In genomic region chr10:11264481-11265044, GRCh38 we compare ENCODE assay signal across 22 cellular contexts.
DNase-seq lines count a peak whose midpoint lies in the region; ATAC-seq lines count a peak whose summit lies in the region.
"Had no signal": no experiment of that assay in that cellular context is flagged by ENCODE, and none has a peak within 500 bp of the region (broad histone marks: within the 10 kb centered on the region; RNA-seq: fewer than 3 reads in every experiment).

No MANE protein-coding gene starts in this region.

- peaks cover 81% of the 10 kb centered on the region for H3K36me3 Mint-ChIP-seq in activated CD4-positive, alpha-beta T cell treated with anti-CD3 and anti-CD28 coated beads for 36 hours (ENCODE audit: low read depth)
- H3K36me3 Mint-ChIP-seq in activated T-helper 2 cell treated with anti-CD3 and anti-CD28 coated beads, Interferon-gamma antibody, Interleukin-2, Interleukin-4, amounts not matched to agents 10 μg/mL and 5 μg/mL and 100 μg/mL, durations not matched to agents 14 hours and 24 hours and 36 hours (ENCODE audit: low read depth), result peaks cover 92% of the 10 kb centered on the region
- peaks cover 25% of the 10 kb centered on the region for H3K36me3 Mint-ChIP-seq in memory B cell

- in situ Hi-C loops in G401 (cut with HindIII; ENCODE audit: low sequenced_read_pairs), result no loop called here

- no peak for DNase-seq in activated CD4-positive, alpha-beta T cell treated with anti-CD3 and anti-CD28 coated beads for 36 hours
- no peak for DNase-seq in activated CD4-positive, alpha-beta T cell treated with anti-CD3 and anti-CD28 coated beads for 1 hour
- DNase-seq in G401 (ENCODE audit: low spot score) (peak; percentile 84), memory B cell (ENCODE audit: low spot score in 2 of 2) (no peak)
- DNase-seq in activated T-helper 2 cell treated with anti-CD3 and anti-CD28 coated beads, Interferon-gamma antibody, Interleukin-2, Interleukin-4, amounts not matched to agents 10 μg/mL and 5 μg/mL and 100 μg/mL, durations not matched to agents 14 hours and 24 hours and 36 hours (ENCODE audit: low spot score), result no peak
- DNase-seq in activated CD8-positive, alpha-beta memory T cell treated with anti-CD3 and anti-CD28 coated beads, Interleukin-2, amount 50 U/mL, for 48 hours, result no peak
- DNase-seq: 8988T; activated CD4-positive, alpha-beta T cell treated with anti-CD3 and anti-CD28 coated beads for 4 hours; activated T-cell treated with anti-CD3 and anti-CD28 coated beads for 4 hours; amniotic stem cell; GF-D8; hippocampal formation; Karpas-422; kidney; mesenchymal stem cell; NCI-H1092; NCI-H2081 treated with DMSO at 0.1 percent for 48 hours; small intestine; stimulated activated CD8-positive, alpha-beta memory T cell treated with anti-CD3 and anti-CD28 coated beads, Interleukin-4, amount 100 ng/mL, for 48 hours had no signal

- POLR2A ChIA-PET in activated CD4-positive, alpha-beta T cell treated with anti-CD3 and anti-CD28 coated beads for 36 hours (lab: Charles Lee), result interaction anchor here (0.7 kb wide), 1 partner anchor 21 kb away, joined by 3 read pairs; no protein-coding TSS in a partner anchor

- no peaks in the 10 kb centered on the region for H3K27me3 Mint-ChIP-seq in activated CD4-positive, alpha-beta T cell treated with anti-CD3 and anti-CD28 coated beads for 36 hours
- no peaks in the 10 kb centered on the region for H3K27me3 Mint-ChIP-seq in activated T-helper 2 cell treated with anti-CD3 and anti-CD28 coated beads, Interferon-gamma antibody, Interleukin-2, Interleukin-4, amounts not matched to agents 10 μg/mL and 5 μg/mL and 100 μg/mL, durations not matched to agents 14 hours and 24 hours and 36 hours (ENCODE audit: low read depth)
- H3K27me3 Mint-ChIP-seq in memory B cell, result no peaks in the 10 kb centered on the region

- no peaks in the 10 kb centered on the region for H3K9me3 Mint-ChIP-seq in activated CD4-positive, alpha-beta T cell treated with anti-CD3 and anti-CD28 coated beads for 36 hours (ENCODE audit: low read depth)
- no peaks in the 10 kb centered on the region for H3K9me3 Mint-ChIP-seq in activated T-helper 2 cell treated with anti-CD3 and anti-CD28 coated beads, Interferon-gamma antibody, Interleukin-2, Interleukin-4, amounts not matched to agents 10 μg/mL and 5 μg/mL and 100 μg/mL, durations not matched to agents 14 hours and 24 hours and 36 hours
- no peaks in the 10 kb centered on the region for H3K9me3 Mint-ChIP-seq in memory B cell
- H3K9me3 Mint-ChIP-seq: nephron had no signal

- H3K27ac Mint-ChIP-seq in activated CD4-positive, alpha-beta T cell treated with anti-CD3 and anti-CD28 coated beads for 36 hours, result peak overlapping the region; percentile 47
- peak overlapping the region; percentile 22 for H3K27ac Mint-ChIP-seq in activated T-helper 2 cell treated with anti-CD3 and anti-CD28 coated beads, Interferon-gamma antibody, Interleukin-2, Interleukin-4, amounts not matched to agents 10 μg/mL and 5 μg/mL and 100 μg/mL, durations not matched to agents 14 hours and 24 hours and 36 hours
- H3K27ac Mint-ChIP-seq in memory B cell, result peak overlapping the region; percentile 89

- CTCF ChIA-PET in activated CD4-positive, alpha-beta T cell treated with anti-CD3 and anti-CD28 coated beads for 36 hours (lab: Charles Lee), result interaction anchor here (0.8 to 1.5 kb wide), 4 partner anchors 8 to 23 kb away, joined by 3 to 5 read pairs (median 4); no protein-coding TSS in a partner anchor

- H3K4me3 Mint-ChIP-seq in activated CD4-positive, alpha-beta T cell treated with anti-CD3 and anti-CD28 coated beads for 36 hours, result no peak overlapping the region
- no peak overlapping the region for H3K4me3 Mint-ChIP-seq in activated T-helper 2 cell treated with anti-CD3 and anti-CD28 coated beads, Interferon-gamma antibody, Interleukin-2, Interleukin-4, amounts not matched to agents 10 μg/mL and 5 μg/mL and 100 μg/mL, durations not matched to agents 14 hours and 24 hours and 36 hours (ENCODE audit: low read depth)
- H3K4me3 Mint-ChIP-seq in memory B cell, result no peak overlapping the region
- H3K4me3 Mint-ChIP-seq: nephron had no signal

- intact Hi-C loops in activated CD4-positive, alpha-beta T cell treated with anti-CD3 and anti-CD28 coated beads for 36 hours (cut with DNase I, micrococcal nuclease), result no loop called here
- intact Hi-C loops in activated T-helper 2 cell treated with anti-CD3 and anti-CD28 coated beads, Interferon-gamma antibody, Interleukin-2, Interleukin-4, amounts not matched to agents 10 μg/mL and 5 μg/mL and 100 μg/mL, durations not matched to agents 14 hours and 24 hours and 36 hours (cut with micrococcal nuclease), result no loop called here

- ATAC-seq in activated CD4-positive, alpha-beta T cell treated with anti-CD3 and anti-CD28 coated beads for 36 hours, result no peak
- ATAC-seq in memory B cell (ENCODE audit: low read depth) (no peak), HG02885 (IDR thresholded peaks at IDR 0.05; ENCODE audit: poor library complexity, unreplicated experiment) (no peak), GM19452 (IDR thresholded peaks at IDR 0.05; ENCODE audit: unreplicated experiment) (no peak)

- H3K4me1 Mint-ChIP-seq in activated CD4-positive, alpha-beta T cell treated with anti-CD3 and anti-CD28 coated beads for 36 hours, result peaks cover 89% of the 10 kb centered on the region
- peaks cover 57% of the 10 kb centered on the region for H3K4me1 Mint-ChIP-seq in activated T-helper 2 cell treated with anti-CD3 and anti-CD28 coated beads, Interferon-gamma antibody, Interleukin-2, Interleukin-4, amounts not matched to agents 10 μg/mL and 5 μg/mL and 100 μg/mL, durations not matched to agents 14 hours and 24 hours and 36 hours (ENCODE audit: low read depth)
- H3K4me1 Mint-ChIP-seq in memory B cell, result peaks cover 54% of the 10 kb centered on the region

Comparison
In these comparisons a context has a peak if more than half of its experiments do, and no peak if none do; other contexts are left out.
1. H3K27ac Mint-ChIP-seq: peak in every context shown above with its lines; median percentile 89 in memory B cell; 47 in activated CD4-positive, alpha-beta T cell treated with anti-CD3 and anti-CD28 coated beads for 36 hours; 22 in activated T-helper 2 cell treated with anti-CD3 and anti-CD28 coated beads, Interferon-gamma antibody, Interleukin-2, Interleukin-4, amounts not matched to agents 10 μg/mL and 5 μg/mL and 100 μg/mL, durations not matched to agents 14 hours and 24 hours and 36 hours.